8 cellular contexts compared by ENCODE assay signal in the genomic region with DNA sequence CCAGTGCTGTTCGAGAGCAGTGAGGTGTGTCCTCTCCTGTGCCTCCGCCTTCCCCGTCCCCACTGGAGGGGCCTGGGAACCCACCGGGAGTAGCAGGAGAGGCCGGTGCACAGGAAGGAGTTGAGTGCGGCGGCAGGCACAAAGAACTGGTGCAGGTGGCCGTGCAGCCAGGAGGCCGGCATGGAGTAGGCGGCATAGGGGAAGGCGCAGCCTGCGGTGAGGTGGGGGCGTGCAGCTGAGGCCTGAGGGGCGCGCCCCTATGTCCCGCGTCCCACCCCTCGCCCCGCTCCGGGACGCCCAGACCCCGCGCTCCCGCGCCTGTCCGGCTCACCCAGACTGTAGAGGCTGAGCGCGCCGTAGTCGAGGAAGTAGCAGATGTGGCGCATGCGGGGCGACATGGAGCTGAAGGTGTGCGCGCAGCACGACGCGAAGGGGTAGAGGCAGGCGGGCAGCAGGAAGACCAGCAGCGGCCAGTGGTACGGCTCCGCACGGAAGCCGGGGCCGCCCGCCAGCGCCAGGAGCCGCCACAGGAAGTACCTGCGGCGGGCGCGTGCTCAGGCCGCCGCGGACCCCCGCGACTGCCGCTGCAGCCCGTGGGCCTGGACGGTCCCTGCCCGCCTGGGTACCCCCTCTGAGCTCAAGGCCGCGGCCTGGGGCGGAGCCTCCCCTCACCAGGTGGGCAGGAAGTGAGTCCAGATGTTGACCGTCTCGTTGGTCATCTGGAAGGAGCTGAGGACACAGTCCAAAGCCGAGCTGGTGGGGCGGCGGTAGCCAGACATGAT. TPM values are rescaled to one million over a fixed set of nuclear protein-coding genes. Genes with fewer than 3 reads are reported as not detected.
DNase-seq lines count a peak whose midpoint lies in the region; ATAC-seq and TF ChIP-seq lines count a peak whose summit lies in the region.

No MANE protein-coding gene starts in this region.

- intact Hi-C loops in body of pancreas (cut with DNase I) (no loop called here), mucosa of descending colon (cut with DNase I, micrococcal nuclease) (no loop called here)

- peak in 1 of 3 donors; percentile 4 for TF ChIP-seq POLR2A in body of pancreas (IDR thresholded peaks at IDR 0.05)

- peaks cover 0 to 10% of the 10 kb centered on the region in 2 donors for H3K36me3 ChIP-seq in body of pancreas (replicated peaks in 1 of 2; ENCODE audit: insufficient read depth in 1 of 2, low read depth in 2 of 2)
- H3K36me3 ChIP-seq in mucosa of descending colon (ENCODE audit: low read depth): no peaks in the 10 kb centered on the region

- H3K27me3 ChIP-seq in body of pancreas: no peaks in the 10 kb centered on the region

- H3K4me3 ChIP-seq in body of pancreas (no peak overlapping the region), mucosa of descending colon (no peak overlapping the region)

- no peak overlapping the region for H3K27ac ChIP-seq in body of pancreas

- H3K9me3 ChIP-seq in body of pancreas (no peaks in the 10 kb centered on the region), mucosa of descending colon (no peaks in the 10 kb centered on the region)

- DNase-seq in NCI-H2196 (lab: John Stamatoyannopoulos, UW; ENCODE audit: unreplicated experiment) (peak; percentile 36), NCI-H2196 treated with DMSO at 0.1 percent for 48 hours (lab: John Stamatoyannopoulos, UW; ENCODE audit: unreplicated experiment) (no peak), NOMO-1 treated with DMSO at 0.1 percent for 48 hours (lab: John Stamatoyannopoulos, UW; ENCODE audit: unreplicated experiment) (peak; percentile 27), body of pancreas (peak; percentile 36 to 55 (median 48)), mucosa of descending colon (peak in 2 of 3 donors; percentile 38 to 53), mucosa of gallbladder (ENCODE audit: low spot score) (no peak)

- H3K4me1 ChIP-seq in body of pancreas (peaks cover 29% of the 10 kb centered on the region), mucosa of descending colon (ENCODE audit: low read depth) (peaks cover 16% of the 10 kb centered on the region)

- 3 to 54% methylated on average over 5 to 69 of the region's 69 CpGs for WGBS in body of pancreas, 2 donors

- ATAC-seq in body of pancreas (peak; percentile 51), mucosa of descending colon (peak; percentile 53), GM21447 (IDR thresholded peaks at IDR 0.05; ENCODE audit: unreplicated experiment) (no peak), HG02973 (IDR thresholded peaks at IDR 0.05; ENCODE audit: unreplicated experiment) (no peak)

- TF ChIP-seq CTCF in body of pancreas (IDR thresholded peaks at IDR 0.05) (no peak), mucosa of descending colon (IDR thresholded peaks at IDR 0.05) (no peak)

RNA-seq across cellular contexts. Expression of a gene that starts 2.2 kb away (rescaled TPM):
- total RNA-seq in body of pancreas: under 1 TPM in 1 of 2 donors, not detected in 1; 0.33 TPM
- 1 to 10 TPM; 1.5 to 6.2 (median 1.9) TPM for total RNA-seq in mucosa of descending colon
- total RNA-seq in mucosa of gallbladder: 7.6 TPM

RNA-seq across cellular contexts. Expression of a gene that starts 3.7 kb away (rescaled TPM):
- total RNA-seq in body of pancreas (under 1 TPM in 1 of 2 donors, not detected in 1; 0.52 TPM), mucosa of descending colon (1 to 10 TPM; 1.4 to 4.6 (median 2.4) TPM), mucosa of gallbladder (3.0 TPM)

RNA-seq across cellular contexts. Expression of a gene that starts 32.8 kb away (rescaled TPM):
- total RNA-seq in body of pancreas (10 to 100 TPM; 37.6 to 43.1 TPM), mucosa of descending colon (10 to 100 TPM; 38.1 to 46.8 (median 43.6) TPM), mucosa of gallbladder (43.4 TPM)

RNA-seq across cellular contexts. Expression of a gene that starts 37.0 kb away (rescaled TPM):
- 10 to 100 TPM; 28.3 to 35.6 TPM for total RNA-seq in body of pancreas
- total RNA-seq in mucosa of descending colon: 10 to 100 TPM; 72.9 to 89.5 (median 81.1) TPM
- total RNA-seq in mucosa of gallbladder: 107 TPM

RNA-seq across cellular contexts. Expression of a gene that starts 38.5 kb away (rescaled TPM):
- total RNA-seq in body of pancreas (1 to 10 TPM in 1 of 2 donors, not detected in 1; 2.3 TPM), mucosa of descending colon (1 to 10 TPM; 3.9 to 6.0 (median 4.1) TPM), mucosa of gallbladder (9.6 TPM)

Comparison
In these comparisons a context has a peak if more than half of its experiments do, and no peak if none do; other contexts are left out.
1. DNase-seq: peak in NCI-H2196 (single experiment), NOMO-1 treated with DMSO at 0.1 percent for 48 hours (single experiment), body of pancreas (4 of 4) and mucosa of descending colon (2 of 3); none in NCI-H2196 treated with DMSO at 0.1 percent for 48 hours (single experiment) and mucosa of gallbladder (single experiment).
2. ATAC-seq: peak in body of pancreas (single experiment) and mucosa of descending colon (single experiment); none in GM21447 (single experiment) and HG02973 (single experiment).